In genomic region chr6:111657146-111657545, GRCh38 we compare ENCODE assay signal across 10 cellular contexts. TPM values are rescaled to one million over a fixed set of nuclear protein-coding genes. Genes with fewer than 3 reads are reported as not detected.
DNase-seq lines count a peak whose midpoint lies in the region; ATAC-seq and TF ChIP-seq lines count a peak whose summit lies in the region.
"Had no signal": no experiment of that assay in that cellular context is flagged by ENCODE, and none has a peak within 500 bp of the region (broad histone marks: within the 10 kb centered on the region; RNA-seq: fewer than 3 reads in every experiment).

No MANE protein-coding gene starts in this region.

- H3K4me3 ChIP-seq in body of pancreas: no peak overlapping the region
- H3K4me3 ChIP-seq in upper lobe of right lung: no peak overlapping the region
- no peak overlapping the region for H3K4me3 ChIP-seq in effector memory CD4-positive, alpha-beta T cell (ENCODE audit: insufficient read depth, low read depth, low read length, poor library complexity, severe bottlenecking)

- H3K9me3 ChIP-seq in body of pancreas (no peaks in the 10 kb centered on the region), upper lobe of right lung (no peaks in the 10 kb centered on the region)
- no peaks in the 10 kb centered on the region for H3K9me3 ChIP-seq in effector memory CD4-positive, alpha-beta T cell (ENCODE audit: control insufficient read depth, low read length)

- no peaks in the 10 kb centered on the region for H3K27me3 Mint-ChIP-seq in activated naive CD8-positive, alpha-beta T cell
- no peaks in the 10 kb centered on the region for H3K27me3 Mint-ChIP-seq in activated naive CD8-positive, alpha-beta T cell treated with anti-CD3 and anti-CD28 coated beads for 36 hours
- H3K27me3 Mint-ChIP-seq: central memory CD8-positive, alpha-beta T cell had no signal

- intact Hi-C loops in body of pancreas (cut with DNase I) (no loop called here), upper lobe of right lung (cut with DNase I) (loop anchor here (10.0 kb wide), 1 partner anchor 292 kb away; no protein-coding TSS in a partner anchor)

- TF ChIP-seq POLR2A in body of pancreas (IDR thresholded peaks at IDR 0.05): no peak

- H3K27ac ChIP-seq in body of pancreas: no peak overlapping the region
- peak overlapping the region; percentile 36 for H3K27ac ChIP-seq in upper lobe of right lung
- no peak overlapping the region for H3K27ac ChIP-seq in effector memory CD4-positive, alpha-beta T cell (ENCODE audit: insufficient read depth, low read length, poor library complexity, severe bottlenecking)

- TF ChIP-seq CTCF in body of pancreas (IDR thresholded peaks at IDR 0.05) (no peak), upper lobe of right lung (IDR thresholded peaks at IDR 0.05) (no peak)

- H3K4me1 ChIP-seq in body of pancreas: peaks cover 18% of the 10 kb centered on the region
- peaks cover 7% of the 10 kb centered on the region for H3K4me1 ChIP-seq in upper lobe of right lung
- H3K4me1 ChIP-seq in effector memory CD4-positive, alpha-beta T cell (ENCODE audit: control insufficient read depth, insufficient read depth, low read length, poor library complexity, severe bottlenecking): no peaks in the 10 kb centered on the region

- 57 to 69% methylated on average over 1 of the region's 1 CpG for WGBS in body of pancreas, 2 donors

- no peak for DNase-seq in activated naive CD8-positive, alpha-beta T cell treated with anti-CD3 and anti-CD28 coated beads for 36 hours
- DNase-seq in body of pancreas: no peak
- DNase-seq in iris pigment epithelial cell (ENCODE audit: low read depth): peak; percentile 78
- no peak for DNase-seq in upper lobe of right lung
- DNase-seq in effector memory CD4-positive, alpha-beta T cell: no peak
- DNase-seq in hypothalamus (lab: John Stamatoyannopoulos, UW): no peak
- DNase-seq: stimulated activated CD4-positive, alpha-beta T cell treated with anti-CD3 and anti-CD28 coated beads, Interleukin-2, amount 100 ng/mL, for 24 hours had no signal

- H3K27ac Mint-ChIP-seq in activated naive CD8-positive, alpha-beta T cell: peak overlapping the region; percentile 4
- H3K27ac Mint-ChIP-seq in activated naive CD8-positive, alpha-beta T cell treated with anti-CD3 and anti-CD28 coated beads for 36 hours: no peak overlapping the region

- H3K27me3 ChIP-seq in body of pancreas (no peaks in the 10 kb centered on the region), upper lobe of right lung (no peaks in the 10 kb centered on the region)
- H3K27me3 ChIP-seq in effector memory CD4-positive, alpha-beta T cell (replicated peaks; ENCODE audit: control insufficient read depth, insufficient read depth, low read length, poor library complexity, severe bottlenecking): no peaks in the 10 kb centered on the region

- H3K36me3 ChIP-seq in body of pancreas (replicated peaks in 1 of 2; ENCODE audit: insufficient read depth in 1 of 2, low read depth in 2 of 2) (no peaks in the 10 kb centered on the region), upper lobe of right lung (peaks cover 8% of the 10 kb centered on the region)
- H3K36me3 ChIP-seq in effector memory CD4-positive, alpha-beta T cell (ENCODE audit: control insufficient read depth, insufficient read depth, low read length): peaks cover 15% of the 10 kb centered on the region

- no peak overlapping the region for H3K4me3 Mint-ChIP-seq in activated naive CD8-positive, alpha-beta T cell
- H3K4me3 Mint-ChIP-seq in activated naive CD8-positive, alpha-beta T cell treated with anti-CD3 and anti-CD28 coated beads for 36 hours: no peak overlapping the region
- H3K4me3 Mint-ChIP-seq: central memory CD8-positive, alpha-beta T cell had no signal

- H3K4me1 Mint-ChIP-seq in activated naive CD8-positive, alpha-beta T cell (ENCODE audit: low read depth): no peaks in the 10 kb centered on the region
- H3K4me1 Mint-ChIP-seq in activated naive CD8-positive, alpha-beta T cell treated with anti-CD3 and anti-CD28 coated beads for 36 hours: no peaks in the 10 kb centered on the region
- H3K4me1 Mint-ChIP-seq: central memory CD8-positive, alpha-beta T cell had no signal

- ATAC-seq in body of pancreas: peak; percentile 19
- peak; percentile 33 for ATAC-seq in upper lobe of right lung
- ATAC-seq in HG02870 (IDR thresholded peaks at IDR 0.05; ENCODE audit: unreplicated experiment): no peak

- peaks cover 24% of the 10 kb centered on the region for H3K36me3 Mint-ChIP-seq in activated naive CD8-positive, alpha-beta T cell
- H3K36me3 Mint-ChIP-seq in activated naive CD8-positive, alpha-beta T cell treated with anti-CD3 and anti-CD28 coated beads for 36 hours: peaks cover 22% of the 10 kb centered on the region

- H3K9me3 Mint-ChIP-seq in activated naive CD8-positive, alpha-beta T cell (ENCODE audit: low read depth): no peaks in the 10 kb centered on the region
- H3K9me3 Mint-ChIP-seq in activated naive CD8-positive, alpha-beta T cell treated with anti-CD3 and anti-CD28 coated beads for 36 hours: no peaks in the 10 kb centered on the region
- H3K9me3 Mint-ChIP-seq: central memory CD8-positive, alpha-beta T cell had no signal

RNA-seq across cellular contexts. Expression of gene TRAF3IP2, which starts 51.5 kb away (rescaled TPM):
- total RNA-seq in activated naive CD8-positive, alpha-beta T cell treated with anti-CD3 and anti-CD28 coated beads for 36 hours: 10 to 100 TPM; 23.0 to 24.6 TPM
- total RNA-seq in body of pancreas (10 to 100 TPM; 15.8 to 29.0 TPM), upper lobe of right lung (32.1 TPM)
